In the genomic region with DNA sequence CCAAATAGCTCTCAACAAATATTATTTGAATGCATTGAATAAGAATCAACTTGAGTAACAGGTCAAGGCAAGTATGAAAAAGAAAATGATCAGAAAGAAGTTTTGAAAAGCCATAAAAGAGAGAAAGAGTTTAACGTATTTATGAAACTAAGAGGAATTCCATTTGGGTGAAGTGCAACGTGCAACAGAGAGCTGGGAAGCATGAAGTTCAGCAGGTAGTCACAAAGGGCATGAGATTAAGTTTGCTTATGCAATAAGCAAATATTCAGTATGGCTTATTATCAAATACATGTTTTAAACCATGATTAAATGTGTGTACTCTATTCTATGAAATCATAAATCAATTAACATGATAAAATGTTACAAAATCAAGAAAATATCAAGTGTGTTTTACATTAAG, we compare ENCODE assay signal across 8 cellular contexts.
"Had no signal": no experiment of that assay in that cellular context is flagged by ENCODE, and none has a peak within 500 bp of the region (broad histone marks: within the 10 kb centered on the region; RNA-seq: fewer than 3 reads in every experiment).

No MANE protein-coding gene starts in this region.

- ATAC-seq: GM12878 had no signal

- FAIRE-seq: G401.6, GM12878, GM12891, GM12892, GM18507, GM19239 had no signal

- DNase-seq: GDM1, GF-D8 had no signal

- H3K4me3 ChIP-seq: GM12878 had no signal
